1 cellular context compared by ENCODE assay signal in the genomic region with DNA sequence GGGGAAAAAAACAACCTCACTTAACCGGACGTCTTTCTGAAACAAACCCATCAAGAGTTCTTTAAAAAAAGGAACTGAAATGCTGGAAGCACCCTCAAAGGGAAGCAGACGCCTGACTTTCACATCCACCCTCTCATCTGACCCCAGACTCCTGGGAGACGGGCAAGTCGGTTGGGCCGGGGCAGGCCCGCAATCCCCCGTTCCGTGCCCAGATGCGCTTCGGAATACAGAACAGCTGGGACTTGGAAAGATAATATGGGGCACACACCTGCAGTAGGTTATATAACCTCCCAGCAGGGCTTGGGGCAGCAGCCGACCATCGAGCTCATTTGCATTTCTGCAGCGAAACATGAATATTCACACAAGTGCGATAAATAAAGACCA.
TF ChIP-seq lines count a peak whose summit lies in the region.

No MANE protein-coding gene starts in this region.

TF ChIP-seq in H1, 55 proteins besides CTCF, POLR2A, EP300 and RAD21 (continued from another document):
- no peak; the same call in 1 of the 2 replicates for TF ChIP-seq POU5F1 (IDR thresholded peaks at IDR 0.05; ENCODE audit: low read depth, low read length)
